ENCODE assay signal across 8 cellular contexts in the genomic region with DNA sequence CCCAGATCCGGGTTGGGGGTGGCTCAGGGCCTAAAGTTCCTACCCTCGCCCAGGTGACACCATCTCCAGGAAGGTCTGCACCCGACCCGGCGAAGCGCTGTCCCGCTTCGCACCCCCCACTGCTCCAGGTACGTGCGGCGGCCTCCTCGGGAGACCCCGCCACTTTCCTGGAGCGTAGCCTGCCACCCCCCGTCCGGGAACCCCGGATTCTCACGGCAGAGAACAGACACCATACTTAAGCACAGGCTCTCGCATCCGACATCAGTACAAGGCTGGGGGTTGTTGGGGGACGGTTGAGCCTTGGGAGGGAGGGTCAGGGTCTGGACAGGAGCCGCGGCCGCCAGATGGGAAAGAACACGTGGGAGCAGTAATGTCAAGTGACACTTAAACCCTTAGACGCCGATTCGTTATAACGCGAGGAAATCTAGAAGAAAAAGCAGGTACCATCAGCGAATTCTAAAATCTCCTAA. TPM values are rescaled to one million over a fixed set of nuclear protein-coding genes. Genes with fewer than 3 reads are reported as not detected.
A peak's percentile ranks its signal among the peaks of the same experiment; 100 is the strongest.
DNase-seq lines count a peak whose midpoint lies in the region; ATAC-seq lines count a peak whose summit lies in the region.

No MANE protein-coding gene starts in this region.

- no peaks in the 10 kb centered on the region for H3K9me3 Mint-ChIP-seq in activated CD4-positive, alpha-beta memory T cell treated with anti-CD3 and anti-CD28 coated beads, Interleukin-2, amount 10 ng/mL, durations not matched to agents 7 days and 5 days

- H3K36me3 ChIP-seq in ectodermal cell (ENCODE audit: control insufficient read depth, insufficient read depth, low read length) (peaks cover 2% of the 10 kb centered on the region), mesodermal cell (ENCODE audit: control insufficient read depth, insufficient read depth, low read length) (peaks cover 30% of the 10 kb centered on the region)

- H3K27ac Mint-ChIP-seq in activated CD4-positive, alpha-beta memory T cell treated with anti-CD3 and anti-CD28 coated beads, Interleukin-2, amount 10 ng/mL, durations not matched to agents 7 days and 5 days, result peak overlapping the region; percentile 97

- peaks cover 24% of the 10 kb centered on the region for H3K36me3 Mint-ChIP-seq in activated CD4-positive, alpha-beta memory T cell treated with anti-CD3 and anti-CD28 coated beads, Interleukin-2, amount 10 ng/mL, durations not matched to agents 7 days and 5 days (ENCODE audit: low read depth)

- H3K4me1 Mint-ChIP-seq in activated CD4-positive, alpha-beta memory T cell treated with anti-CD3 and anti-CD28 coated beads, Interleukin-2, amount 10 ng/mL, durations not matched to agents 7 days and 5 days, result peaks cover 45% of the 10 kb centered on the region

- H3K4me3 ChIP-seq in ectodermal cell (ENCODE audit: insufficient read depth, low read depth, low read length), result peak overlapping the region; percentile 98
- H3K4me3 ChIP-seq in mesodermal cell (ENCODE audit: extremely low read depth, insufficient read depth, low read length, poor library complexity, severe bottlenecking), result peak overlapping the region; percentile 73

- CTCF ChIA-PET in activated CD4-positive, alpha-beta memory T cell treated with anti-CD3 and anti-CD28 coated beads, Interleukin-2, amount 10 ng/mL, durations not matched to agents 7 days and 5 days (lab: Charles Lee), result interaction anchor here (0.8 to 4.1 kb wide), 4 partner anchors 31 to 182 kb away, joined by 3 to 26 read pairs (median 3); a partner anchor contains a TSS

- WGBS in ectodermal cell, 2 experiments, result 0 to 1% methylated on average over 31 of the region's 31 CpGs
- 0% methylated on average over 14 to 27 of the region's 31 CpGs for WGBS in mesodermal cell (ENCODE audit: insufficient coverage in 2 of 2), 2 experiments

- no peaks in the 10 kb centered on the region for H3K27me3 ChIP-seq in ectodermal cell (ENCODE audit: control insufficient read depth, insufficient read depth, low read length, poor library complexity, severe bottlenecking)

- peak overlapping the region; percentile 93 for H3K4me3 Mint-ChIP-seq in activated CD4-positive, alpha-beta memory T cell treated with anti-CD3 and anti-CD28 coated beads, Interleukin-2, amount 10 ng/mL, durations not matched to agents 7 days and 5 days

- ATAC-seq in GM18519 (IDR thresholded peaks at IDR 0.05; ENCODE audit: low FRiP score, unreplicated experiment) (peak; percentile 12), HG03175 (IDR thresholded peaks at IDR 0.05; ENCODE audit: unreplicated experiment) (peak; percentile 34)

- H3K4me1 ChIP-seq in ectodermal cell (ENCODE audit: control insufficient read depth, insufficient read depth, low read length) (peaks cover 7% of the 10 kb centered on the region), mesodermal cell (ENCODE audit: control insufficient read depth, insufficient read depth, low read length, poor library complexity, severe bottlenecking) (no peaks in the 10 kb centered on the region)

- peak; percentile 40 for DNase-seq in A172 (ENCODE audit: low spot score)
- peak; percentile 88 for DNase-seq in NCI-H69 (lab: John Stamatoyannopoulos, UW)
- DNase-seq in activated CD4-positive, alpha-beta memory T cell treated with anti-CD3 and anti-CD28 coated beads, Interleukin-2, amount 10 ng/mL, durations not matched to agents 7 days and 5 days, result peak; percentile 47
- DNase-seq in stimulated activated CD8-positive, alpha-beta memory T cell treated with anti-CD3 and anti-CD28 coated beads, Interleukin-15, amount 100 ng/mL, for 24 hours (ENCODE audit: low read depth), result peak; percentile 30

- no peaks in the 10 kb centered on the region for H3K27me3 Mint-ChIP-seq in activated CD4-positive, alpha-beta memory T cell treated with anti-CD3 and anti-CD28 coated beads, Interleukin-2, amount 10 ng/mL, durations not matched to agents 7 days and 5 days

- H3K9me3 ChIP-seq in ectodermal cell (ENCODE audit: control insufficient read depth, low read length), result no peaks in the 10 kb centered on the region
- no peaks in the 10 kb centered on the region for H3K9me3 ChIP-seq in mesodermal cell (ENCODE audit: control insufficient read depth, low read length)

- POLR2A ChIA-PET in activated CD4-positive, alpha-beta memory T cell treated with anti-CD3 and anti-CD28 coated beads, Interleukin-2, amount 10 ng/mL, durations not matched to agents 7 days and 5 days (lab: Charles Lee), result interaction anchor here (0.9 to 2.6 kb wide), 21 partner anchors 9 to 1822 kb away, joined by 3 to 61 read pairs (median 4); a partner anchor contains a TSS

- H3K27ac ChIP-seq in ectodermal cell (ENCODE audit: insufficient read depth, low read depth, low read length, poor library complexity, severe bottlenecking) (peak overlapping the region; percentile 83), mesodermal cell (ENCODE audit: low read depth, low read length, severe bottlenecking) (peak overlapping the region; percentile 89)

RNA-seq across cellular contexts. Expression of a gene that starts 0.5 kb away (rescaled TPM):
- 35.1 and 52.2 TPM in 2 replicates for total RNA-seq in A172 (2014; rRNA removed; shearing (Covaris generic))
- total RNA-seq in activated CD4-positive, alpha-beta memory T cell treated with anti-CD3 and anti-CD28 coated beads, Interleukin-2, amount 10 ng/mL, durations not matched to agents 7 days and 5 days, result 10 to 100 TPM; 37.5 to 40.3 TPM
- polyA plus RNA-seq in ectodermal cell (2013, experiment 1 of 4), result 57.2 TPM
- 48.6 TPM for polyA plus RNA-seq in ectodermal cell (2013, experiment 2 of 4)
- 56.3 TPM for polyA plus RNA-seq in ectodermal cell (2013, experiment 3 of 4)
- polyA plus RNA-seq in ectodermal cell (2013, experiment 4 of 4), result 63.6 TPM
- 49.3 TPM for polyA plus RNA-seq in mesodermal cell (2013, experiment 1 of 2)
- 68.0 TPM for polyA plus RNA-seq in mesodermal cell (2013, experiment 2 of 2)

RNA-seq across cellular contexts. Expression of a gene that starts 0.7 kb away (rescaled TPM):
- total RNA-seq in A172 (2014; rRNA removed; shearing (Covaris generic)), result 18.6 and 21.3 TPM in 2 replicates
- 10 to 100 TPM; 31.7 to 34.6 TPM for total RNA-seq in activated CD4-positive, alpha-beta memory T cell treated with anti-CD3 and anti-CD28 coated beads, Interleukin-2, amount 10 ng/mL, durations not matched to agents 7 days and 5 days
- 43.1 TPM for polyA plus RNA-seq in ectodermal cell (2013, experiment 1 of 4)
- polyA plus RNA-seq in ectodermal cell (2013, experiment 2 of 4), result 35.1 TPM
- polyA plus RNA-seq in ectodermal cell (2013, experiment 3 of 4), result 32.9 TPM
- polyA plus RNA-seq in ectodermal cell (2013, experiment 4 of 4), result 32.8 TPM
- 24.0 TPM for polyA plus RNA-seq in mesodermal cell (2013, experiment 1 of 2)
- polyA plus RNA-seq in mesodermal cell (2013, experiment 2 of 2), result 29.3 TPM

RNA-seq across cellular contexts. Expression of a gene that starts 31.1 kb away (rescaled TPM):
- not detected in 2 replicates for total RNA-seq in A172 (2014; rRNA removed; shearing (Covaris generic))
- total RNA-seq in activated CD4-positive, alpha-beta memory T cell treated with anti-CD3 and anti-CD28 coated beads, Interleukin-2, amount 10 ng/mL, durations not matched to agents 7 days and 5 days, result not detected
- polyA plus RNA-seq in ectodermal cell (2013, experiment 1 of 4), result not detected
- polyA plus RNA-seq in ectodermal cell (2013, experiment 2 of 4), result not detected
- not detected for polyA plus RNA-seq in ectodermal cell (2013, experiment 3 of 4)
- polyA plus RNA-seq in ectodermal cell (2013, experiment 4 of 4), result not detected
- not detected for polyA plus RNA-seq in mesodermal cell (2013, experiment 1 of 2)
- not detected for polyA plus RNA-seq in mesodermal cell (2013, experiment 2 of 2)

Comparison
In these comparisons a context has a peak if more than half of its experiments do, and no peak if none do; other contexts are left out.
1. Peak in every context shown above with its lines: DNase-seq, ATAC-seq, H3K4me3 ChIP-seq and H3K27ac ChIP-seq.
2. DNase-seq: peak in every context shown above with its lines; median percentile 88 in NCI-H69; 47 in activated CD4-positive, alpha-beta memory T cell treated with anti-CD3 and anti-CD28 coated beads, Interleukin-2, amount 10 ng/mL, durations not matched to agents 7 days and 5 days; 40 in A172; 30 in stimulated activated CD8-positive, alpha-beta memory T cell treated with anti-CD3 and anti-CD28 coated beads, Interleukin-15, amount 100 ng/mL, for 24 hours.